ENCODE assay signal across 29 cellular contexts in the genomic region with DNA sequence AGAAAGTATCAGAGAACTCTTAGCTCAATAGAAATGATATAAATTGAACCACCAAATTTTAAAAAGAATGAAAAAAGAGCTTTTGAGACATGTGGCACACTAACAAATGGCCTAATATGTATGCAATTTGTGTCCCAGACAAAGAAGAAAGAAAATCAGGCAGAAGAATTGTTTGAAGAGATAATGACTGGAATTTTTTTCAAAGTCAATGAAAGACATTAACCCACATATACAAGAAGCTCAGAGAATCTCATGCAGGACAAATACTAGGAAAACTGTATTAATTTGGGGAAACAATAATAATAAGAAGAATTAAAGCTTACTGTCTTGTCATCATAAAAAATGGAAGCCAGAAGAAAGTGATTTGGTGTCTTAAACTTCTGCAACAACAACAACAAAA.
"Had no signal": no experiment of that assay in that cellular context is flagged by ENCODE, and none has a peak within 500 bp of the region (broad histone marks: within the 10 kb centered on the region; RNA-seq: fewer than 3 reads in every experiment).

No MANE protein-coding gene starts in this region.

- H3K4me1 ChIP-seq: stomach, thyroid gland, tibial artery, transverse colon, upper lobe of left lung, upper lobe of right lung, uterus, vagina had no signal

- H3K9me3 Mint-ChIP-seq: type B pancreatic cell had no signal

- H3K36me3 Mint-ChIP-seq: stimulated activated effector memory CD8-positive, alpha-beta T cell treated with anti-CD3 and anti-CD28 coated beads, Interleukin-12 subunit alpha, Interleukin-12 subunit beta, amount 100 ng/mL, for 72 hours; stimulated activated memory B cell treated with anti-CD40 and anti-IgM and Interleukin-4, amounts not matched to agents 10 μg/mL and 1 μg/mL and 100 μg/mL, for 72 hours; stimulated activated naive B cell treated with anti-CD40 and anti-IgM and Interleukin-4, amounts not matched to agents 10 μg/mL and 1 μg/mL and 100 μg/mL, for 72 hours; type B pancreatic cell had no signal

- H3K27me3 ChIP-seq: stomach, suprapubic skin, testis, thyroid gland, tibial artery, tibial nerve, transverse colon, upper lobe of left lung, upper lobe of right lung, uterus, vagina had no signal

- ATAC-seq: stimulated activated effector memory CD8-positive, alpha-beta T cell treated with anti-CD3 and anti-CD28 coated beads, Interleukin-12 subunit alpha, Interleukin-12 subunit beta, amount 100 ng/mL, for 72 hours; stimulated activated memory B cell treated with anti-CD40 and anti-IgM and Interleukin-4, amounts not matched to agents 10 μg/mL and 1 μg/mL and 100 μg/mL, for 72 hours; stimulated activated naive B cell treated with anti-CD40 and anti-IgM and Interleukin-4, amounts not matched to agents 10 μg/mL and 1 μg/mL and 100 μg/mL, for 72 hours; stimulated activated naive CD8-positive, alpha-beta T cell treated with anti-CD3 and anti-CD28 coated beads, Interleukin-15, amount 100 ng/mL, for 72 hours; stimulated activated naive CD8-positive, alpha-beta T cell treated with anti-CD3 and anti-CD28 coated beads, Interleukin-15, Interleukin-2, amounts not matched to agents 100 U/mL and 50 U/mL, for 24 hours; upper lobe of right lung had no signal

- DNase-seq: stimulated activated CD4-positive, alpha-beta T cell treated with anti-CD3 and anti-CD28 coated beads, Interleukin-2, amount 100 ng/mL, for 48 hours; stimulated activated CD4-positive, alpha-beta T cell treated with anti-CD3 and anti-CD28 coated beads, Interleukin-4, amount 100 ng/mL, for 1 hour; stimulated activated CD4-positive, alpha-beta T cell treated with anti-CD3 and anti-CD28 coated beads, Interleukin-4, amount 100 ng/mL, for 24 hours; stimulated activated CD4-positive, alpha-beta T cell treated with anti-CD3 and anti-CD28 coated beads, Interleukin-4, amount 100 ng/mL, for 4 hours; stimulated activated CD8-positive, alpha-beta memory T cell treated with anti-CD3 and anti-CD28 coated beads, Interleukin-4, amount 100 ng/mL, for 48 hours; stimulated activated naive B cell treated with anti-CD40 and anti-IgM and Interleukin-4, amounts not matched to agents 10 μg/mL and 1 μg/mL and 100 μg/mL, for 72 hours; stimulated activated naive CD4-positive, alpha-beta T cell; stimulated activated naive CD4-positive, alpha-beta T cell treated with Interleukin-2 at 50 U/mL for 16 hours; stimulated activated naive CD8-positive, alpha-beta T cell treated with anti-CD3 and anti-CD28 coated beads, Interleukin-15, amount 100 ng/mL, for 72 hours; stimulated activated naive CD8-positive, alpha-beta T cell treated with anti-CD3 and anti-CD28 coated beads, Interleukin-15, Interleukin-2, amounts not matched to agents 100 U/mL and 50 U/mL, for 24 hours; stomach; substantia nigra; testis; thyroid gland; tibial artery; transverse colon; trophoblast cell; upper lobe of left lung; upper lobe of right lung; uterus had no signal

- FAIRE-seq: urothelium cell line had no signal

- H3K9me3 ChIP-seq: suprapubic skin, testis, thyroid gland, upper lobe of right lung, vagina had no signal

- H3K4me3 ChIP-seq: stomach, suprapubic skin, testis, thoracic aorta, thyroid gland, tibial artery, tibial nerve, transverse colon, upper lobe of left lung, upper lobe of right lung, uterus, vagina had no signal

- H3K4me1 Mint-ChIP-seq: stimulated activated effector memory CD8-positive, alpha-beta T cell treated with anti-CD3 and anti-CD28 coated beads, Interleukin-12 subunit alpha, Interleukin-12 subunit beta, amount 100 ng/mL, for 72 hours; stimulated activated memory B cell treated with anti-CD40 and anti-IgM and Interleukin-4, amounts not matched to agents 10 μg/mL and 1 μg/mL and 100 μg/mL, for 72 hours; stimulated activated naive B cell treated with anti-CD40 and anti-IgM and Interleukin-4, amounts not matched to agents 10 μg/mL and 1 μg/mL and 100 μg/mL, for 72 hours; stimulated activated naive CD8-positive, alpha-beta T cell treated with anti-CD3 and anti-CD28 coated beads, Interleukin-15, amount 100 ng/mL, for 72 hours had no signal

- H3K4me3 Mint-ChIP-seq: stimulated activated effector memory CD8-positive, alpha-beta T cell treated with anti-CD3 and anti-CD28 coated beads, Interleukin-12 subunit alpha, Interleukin-12 subunit beta, amount 100 ng/mL, for 72 hours; stimulated activated memory B cell treated with anti-CD40 and anti-IgM and Interleukin-4, amounts not matched to agents 10 μg/mL and 1 μg/mL and 100 μg/mL, for 72 hours; stimulated activated naive B cell treated with anti-CD40 and anti-IgM and Interleukin-4, amounts not matched to agents 10 μg/mL and 1 μg/mL and 100 μg/mL, for 72 hours; stimulated activated naive CD8-positive, alpha-beta T cell treated with anti-CD3 and anti-CD28 coated beads, Interleukin-15, amount 100 ng/mL, for 72 hours; stimulated activated naive CD8-positive, alpha-beta T cell treated with anti-CD3 and anti-CD28 coated beads, Interleukin-15, Interleukin-2, amounts not matched to agents 100 ng/mL and 50 ng/mL, for 24 hours; type B pancreatic cell had no signal

- H3K36me3 ChIP-seq: stomach, suprapubic skin, thoracic aorta, thyroid gland, tibial artery, tibial nerve, transverse colon, upper lobe of left lung, upper lobe of right lung, uterus, vagina had no signal

- H3K27me3 Mint-ChIP-seq: stimulated activated memory B cell treated with anti-CD40 and anti-IgM and Interleukin-4, amounts not matched to agents 10 μg/mL and 1 μg/mL and 100 μg/mL, for 72 hours; stimulated activated naive B cell treated with anti-CD40 and anti-IgM and Interleukin-4, amounts not matched to agents 10 μg/mL and 1 μg/mL and 100 μg/mL, for 72 hours; stimulated activated naive CD8-positive, alpha-beta T cell treated with anti-CD3 and anti-CD28 coated beads, Interleukin-15, amount 100 ng/mL, for 72 hours; stimulated activated naive CD8-positive, alpha-beta T cell treated with anti-CD3 and anti-CD28 coated beads, Interleukin-15, Interleukin-2, amounts not matched to agents 100 ng/mL and 50 ng/mL, for 24 hours; type B pancreatic cell had no signal

- H3K27ac ChIP-seq: stomach, suprapubic skin, testis, thoracic aorta, thyroid gland, tibial artery, tibial nerve, transverse colon, upper lobe of left lung, upper lobe of right lung, uterus, vagina had no signal

- H3K27ac Mint-ChIP-seq: stimulated activated effector memory CD8-positive, alpha-beta T cell treated with anti-CD3 and anti-CD28 coated beads, Interleukin-12 subunit alpha, Interleukin-12 subunit beta, amount 100 ng/mL, for 72 hours; stimulated activated memory B cell treated with anti-CD40 and anti-IgM and Interleukin-4, amounts not matched to agents 10 μg/mL and 1 μg/mL and 100 μg/mL, for 72 hours; stimulated activated naive B cell treated with anti-CD40 and anti-IgM and Interleukin-4, amounts not matched to agents 10 μg/mL and 1 μg/mL and 100 μg/mL, for 72 hours; stimulated activated naive CD8-positive, alpha-beta T cell treated with anti-CD3 and anti-CD28 coated beads, Interleukin-15, amount 100 ng/mL, for 72 hours; stimulated activated naive CD8-positive, alpha-beta T cell treated with anti-CD3 and anti-CD28 coated beads, Interleukin-15, Interleukin-2, amounts not matched to agents 100 ng/mL and 50 ng/mL, for 24 hours; type B pancreatic cell had no signal
